1 cellular context compared by ENCODE assay signal in the genomic region with DNA sequence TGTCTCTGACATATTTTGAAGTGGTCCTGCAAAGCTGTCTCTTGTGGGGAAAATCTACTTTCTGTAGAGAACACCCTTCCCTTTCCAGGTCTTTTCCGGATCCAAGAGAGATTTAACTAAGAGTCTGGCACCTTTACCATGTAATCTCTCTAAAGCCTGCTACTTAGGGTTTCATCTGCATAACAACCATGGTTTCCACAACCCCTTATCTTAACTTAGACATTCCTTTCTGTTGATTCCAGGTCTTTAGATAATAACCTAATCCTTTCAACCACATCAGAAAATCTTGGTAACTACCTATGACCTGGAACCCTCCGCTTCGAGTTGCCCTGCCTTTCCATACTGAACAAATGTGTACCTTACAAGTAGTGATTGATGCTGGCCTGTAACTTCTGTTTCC.
TF ChIP-seq lines count a peak whose summit lies in the region.

No MANE protein-coding gene starts in this region.

TF ChIP-seq in WTC11, 78 proteins besides CTCF, POLR2A, EP300 and RAD21 (continued from another document):
- no peak for TF ChIP-seq FOXP1 (CRISPR knock-in tag; IDR thresholded peaks at IDR 0.05; ENCODE audit: borderline replicate concordance)
- no peak for TF ChIP-seq NFYB (CRISPR knock-in tag; conservative IDR thresholded peaks at IDR 0.05; ENCODE audit: low read depth)
- TF ChIP-seq MYBL2 (CRISPR knock-in tag; IDR thresholded peaks at IDR 0.05): no peak
- TF ChIP-seq, protein P1, sequence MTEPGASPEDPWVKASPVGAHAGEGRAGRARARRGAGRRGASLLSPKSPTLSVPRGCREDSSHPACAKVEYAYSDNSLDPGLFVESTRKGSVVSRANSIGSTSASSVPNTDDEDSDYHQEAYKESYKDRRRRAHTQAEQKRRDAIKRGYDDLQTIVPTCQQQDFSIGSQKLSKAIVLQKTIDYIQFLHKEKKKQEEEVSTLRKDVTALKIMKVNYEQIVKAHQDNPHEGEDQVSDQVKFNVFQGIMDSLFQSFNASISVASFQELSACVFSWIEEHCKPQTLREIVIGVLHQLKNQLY (CRISPR knock-in tag; IDR thresholded peaks at IDR 0.05): no peak
- no peak for TF ChIP-seq ERG (CRISPR knock-in tag; IDR thresholded peaks at IDR 0.05)
- no peak for TF ChIP-seq GRHL2 (CRISPR knock-in tag; IDR thresholded peaks at IDR 0.05; ENCODE audit: insufficient replicate concordance, severe bottlenecking)
TF ChIP-seq in WTC11: peak in this region for 0.
